In genomic region chr12:130433411-130433810, GRCh38 we compare ENCODE assay signal across 25 cellular contexts.
DNase-seq lines count a peak whose midpoint lies in the region; FAIRE-seq and TF ChIP-seq lines count a peak whose summit lies in the region.
"Had no signal": no experiment of that assay in that cellular context is flagged by ENCODE, and none has a peak within 500 bp of the region (broad histone marks: within the 10 kb centered on the region; RNA-seq: fewer than 3 reads in every experiment).

No MANE protein-coding gene starts in this region.

- no peak overlapping the region for H2AFZ ChIP-seq in osteoblast (ENCODE audit: low read length)
- H2AFZ ChIP-seq: GM23248 had no signal

- H3K27me3 ChIP-seq in bronchial epithelial cell (ENCODE audit: control insufficient read depth, insufficient read depth, low read length), result no peaks in the 10 kb centered on the region
- H3K27me3 ChIP-seq in osteoblast (ENCODE audit: insufficient read depth, low read length), result no peaks in the 10 kb centered on the region
- H3K27me3 ChIP-seq in spleen (replicated peaks in 1 of 7), result no peaks in the 10 kb centered on the region
- no peaks in the 10 kb centered on the region for H3K27me3 ChIP-seq in left ventricle myocardium inferior (ENCODE audit: low read depth)

- H3K27ac ChIP-seq in osteoblast (ENCODE audit: low read depth, low read length) (no peak overlapping the region), spleen (no peak overlapping the region), kidney (ENCODE audit: low read depth in 2 of 2, low read length in 2 of 2) (no peak overlapping the region), left ventricle myocardium inferior (replicated peaks) (no peak overlapping the region)
- H3K27ac ChIP-seq: A549, GM23248 had no signal

- no peaks in the 10 kb centered on the region for H3K36me3 ChIP-seq in bronchial epithelial cell (ENCODE audit: control insufficient read depth, insufficient read depth, low read length)
- no peaks in the 10 kb centered on the region for H3K36me3 ChIP-seq in osteoblast (ENCODE audit: insufficient read depth, low read length)
- no peaks in the 10 kb centered on the region for H3K36me3 ChIP-seq in spleen
- no peaks in the 10 kb centered on the region for H3K36me3 ChIP-seq in kidney (ENCODE audit: control insufficient read depth in 1 of 2, insufficient read depth in 2 of 2, low read length in 2 of 2)
- no peaks in the 10 kb centered on the region for H3K36me3 ChIP-seq in left ventricle myocardium inferior

- intact Hi-C loops in spleen (cut with DNase I; ENCODE audit: low total_unique reads), result no loop called here
- intact Hi-C loops in kidney (cut with DNase I), result no loop called here
- intact Hi-C loops in left ventricle myocardium inferior (cut with micrococcal nuclease), result no loop called here

- H3K79me2 ChIP-seq in osteoblast (ENCODE audit: insufficient read depth, low read length), result no peaks in the 10 kb centered on the region

- H3K4me2 ChIP-seq in osteoblast (ENCODE audit: insufficient read depth, low read length), result no peak overlapping the region
- H3K4me2 ChIP-seq: A549 had no signal

- TF ChIP-seq CTCF in bronchial epithelial cell (IDR thresholded peaks at IDR 0.05; ENCODE audit: insufficient read depth, low read length, severe bottlenecking) (no peak), osteoblast (IDR thresholded peaks at IDR 0.05; ENCODE audit: extremely low read depth, low read depth, low read length) (no peak), spleen (IDR thresholded peaks at IDR 0.05 in 8 of 11, conservative IDR thresholded peaks at IDR 0.05 in 3 of 11) (no peak), kidney (IDR thresholded peaks at IDR 0.05; ENCODE audit: borderline replicate concordance, extremely low read depth, insufficient read depth) (no peak), left ventricle myocardium inferior (IDR thresholded peaks at IDR 0.05; ENCODE audit: borderline replicate concordance) (no peak)

- TF ChIP-seq POLR2A in spleen (IDR thresholded peaks at IDR 0.05), result no peak

- FAIRE-seq in bronchial epithelial cell (lab: Jason Lieb, UNC) (peak; percentile 76), kidney (lab: Jason Lieb, UNC) (no peak)
- FAIRE-seq: A549, G401.6, GM12892, GM19239, H1 had no signal

- no peak overlapping the region for H3K9ac ChIP-seq in kidney (ENCODE audit: low read length in 2 of 2)
- H3K9ac ChIP-seq: GM23248 had no signal

- DNase-seq in Daoy (ENCODE audit: low read depth) (peak; percentile 49), bronchial epithelial cell (ENCODE audit: low read depth) (no peak), osteoblast (ENCODE audit: insufficient read length, low spot score, missing footprints) (peak; percentile 67), spleen (peak; percentile 21), NCI-H2227 treated with DMSO at 0.1 percent for 48 hours (lab: John Stamatoyannopoulos, UW) (no peak), NCI-H2196 (lab: John Stamatoyannopoulos, UW; ENCODE audit: unreplicated experiment) (no peak), kidney (no peak), left ventricle myocardium inferior (no peak)
- DNase-seq: 8988T; ACHN; AML-193; C1 segment of cervical spinal cord; Calu3; CD4-positive, alpha-beta memory T cell; COR-L47; DMS53; DMS79 treated with DMSO at 0.1 percent for 48 hours; GM23248; H7; HCEC 1CT had no signal

- no peaks in the 10 kb centered on the region for H3K4me1 ChIP-seq in osteoblast (ENCODE audit: insufficient read depth, low read length)
- H3K4me1 ChIP-seq in spleen, result no peaks in the 10 kb centered on the region
- H3K4me1 ChIP-seq in kidney (ENCODE audit: control insufficient read depth in 1 of 2, insufficient read depth in 1 of 2, low read depth in 1 of 2, low read length in 2 of 2), result no peaks in the 10 kb centered on the region
- no peaks in the 10 kb centered on the region for H3K4me1 ChIP-seq in left ventricle myocardium inferior
- H3K4me1 ChIP-seq: A549 had no signal

- H3K4me3 ChIP-seq in bronchial epithelial cell (ENCODE audit: low read depth, low read length), result no peak overlapping the region
- no peak overlapping the region for H3K4me3 ChIP-seq in osteoblast (ENCODE audit: insufficient read depth, low read length)
- no peak overlapping the region for H3K4me3 ChIP-seq in spleen
- no peak overlapping the region for H3K4me3 ChIP-seq in kidney (ENCODE audit: low read length in 2 of 2)
- no peak overlapping the region for H3K4me3 ChIP-seq in left ventricle myocardium inferior
- H3K4me3 ChIP-seq: A549, GM23248 had no signal

- H3K9me3 ChIP-seq in osteoblast (ENCODE audit: low read depth, low read length), result no peaks in the 10 kb centered on the region
- H3K9me3 ChIP-seq in spleen, result peaks cover 0 to 34% (median 5%) of the 10 kb centered on the region in 8 donors
- peaks cover 3 to 8% of the 10 kb centered on the region in 2 donors for H3K9me3 ChIP-seq in kidney (ENCODE audit: control insufficient read depth in 1 of 2, low read length in 2 of 2)
- peaks cover 16% of the 10 kb centered on the region for H3K9me3 ChIP-seq in left ventricle myocardium inferior (replicated peaks)
- H3K9me3 ChIP-seq: A549 had no signal

- 87 to 96% (median 90%) methylated on average over 6 of the region's 6 CpGs for WGBS in spleen, 5 donors

- H4K20me1 ChIP-seq in osteoblast (ENCODE audit: insufficient read depth, low read length), result no peaks in the 10 kb centered on the region

Comparison
In these comparisons a context has a peak if more than half of its experiments do, and no peak if none do; other contexts are left out.
1. DNase-seq: peak in Daoy (single experiment), osteoblast (single experiment) and spleen (single experiment); none in bronchial epithelial cell (single experiment), NCI-H2227 treated with DMSO at 0.1 percent for 48 hours (single experiment), NCI-H2196 (single experiment), kidney (single experiment) and left ventricle myocardium inferior (single experiment).